In genomic region chr4:2843023-2843908, GRCh38 we compare ENCODE assay signal across 1 cellular context.
TF ChIP-seq lines count a peak whose summit lies in the region.

Gene ADD1 (plus strand): TSS chr4:2843844. CDS start chr4:2875916, 32,072 bp downstream.

TF ChIP-seq in HepG2, 621 proteins besides CTCF, POLR2A, EP300 and RAD21 (continued from another document):
- TF ChIP-seq MEIS1 (CRISPR knock-in tag; IDR thresholded peaks at IDR 0.05; ENCODE audit: borderline replicate concordance) (no peak), NFIB (CRISPR knock-in tag; IDR thresholded peaks at IDR 0.05; ENCODE audit: borderline replicate concordance) (no peak), MED13 (CRISPR knock-in tag; IDR thresholded peaks at IDR 0.05) (peak; percentile 38), KDM4B (CRISPR knock-in tag; IDR thresholded peaks at IDR 0.05) (no peak), ZIK1 (CRISPR knock-in tag; IDR thresholded peaks at IDR 0.05; ENCODE audit: borderline replicate concordance, low read depth) (peak; percentile 84; the same call in 1 of the 2 replicates), ZFX (CRISPR knock-in tag; IDR thresholded peaks at IDR 0.05; ENCODE audit: low read depth) (peak; percentile 98), ZNF256 (CRISPR knock-in tag; conservative IDR thresholded peaks at IDR 0.05) (no peak), PHB2 (IDR thresholded peaks at IDR 0.05; ENCODE audit: partially characterized antibody) (no peak), ZNF431 (CRISPR knock-in tag; IDR thresholded peaks at IDR 0.05; ENCODE audit: borderline replicate concordance, low read depth) (no peak), RBM39 (IDR thresholded peaks at IDR 0.05; ENCODE audit: low read depth, low read length, poor library complexity, severe bottlenecking) (no peak), KAT7 (CRISPR knock-in tag; IDR thresholded peaks at IDR 0.05; ENCODE audit: borderline replicate concordance) (peak; percentile 61; the same call in 1 of the 2 replicates)
- TF ChIP-seq, protein P1, sequence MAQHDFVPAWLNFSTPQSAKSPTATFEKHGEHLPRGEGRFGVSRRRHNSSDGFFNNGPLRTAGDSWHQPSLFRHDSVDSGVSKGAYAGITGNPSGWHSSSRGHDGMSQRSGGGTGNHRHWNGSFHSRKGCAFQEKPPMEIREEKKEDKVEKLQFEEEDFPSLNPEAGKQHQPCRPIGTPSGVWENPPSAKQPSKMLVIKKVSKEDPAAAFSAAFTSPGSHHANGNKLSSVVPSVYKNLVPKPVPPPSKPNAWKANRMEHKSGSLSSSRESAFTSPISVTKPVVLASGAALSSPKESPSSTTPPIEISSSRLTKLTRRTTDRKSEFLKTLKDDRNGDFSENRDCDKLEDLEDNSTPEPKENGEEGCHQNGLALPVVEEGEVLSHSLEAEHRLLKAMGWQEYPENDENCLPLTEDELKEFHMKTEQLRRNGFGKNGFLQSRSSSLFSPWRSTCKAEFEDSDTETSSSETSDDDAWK (CRISPR knock-in tag; IDR thresholded peaks at IDR 0.05): no peak
TF ChIP-seq in HepG2: peak in this region for 201.
